8 cellular contexts compared by ENCODE assay signal in genomic region chr10:44310762-44311562, GRCh38.
DNase-seq lines count a peak whose midpoint lies in the region; ATAC-seq and TF ChIP-seq lines count a peak whose summit lies in the region.

No MANE protein-coding gene starts in this region.

- H4K91ac ChIP-seq in H9 (ENCODE audit: insufficient read length, low read depth, low read length) = no peak overlapping the region

- H4K5ac ChIP-seq in H9 (ENCODE audit: insufficient read length, low read depth, low read length) = no peak overlapping the region

- H3K79me1 ChIP-seq in H9 (ENCODE audit: insufficient read depth, low read depth, low read length, poor library complexity, severe bottlenecking) = no peaks in the 10 kb centered on the region

- H3K36me3 ChIP-seq in GM06990 (ENCODE audit: control insufficient read depth, insufficient read depth, low read length) (no peaks in the 10 kb centered on the region), MG63 (no peaks in the 10 kb centered on the region), mucosa of descending colon (ENCODE audit: low read depth) (no peaks in the 10 kb centered on the region)

- H4K8ac ChIP-seq in H9 (replicated peaks; ENCODE audit: insufficient read length, low read depth, low read length) = no peak overlapping the region

- H2BK15ac ChIP-seq in H9 (ENCODE audit: low read depth, low read length) = no peak overlapping the region

- peak; percentile 43 for TF ChIP-seq CTCF in GM06990 (IDR thresholded peaks at IDR 0.05; ENCODE audit: insufficient read depth, low read length, poor library complexity, severe bottlenecking)
- peak; percentile 98 for TF ChIP-seq CTCF in H9 (conservative IDR thresholded peaks at IDR 0.05)
- TF ChIP-seq CTCF in endothelial cell (IDR thresholded peaks at IDR 0.05; ENCODE audit: unreplicated experiment) = peak; percentile 84
- peak; percentile 91 for TF ChIP-seq CTCF in mucosa of descending colon (IDR thresholded peaks at IDR 0.05)

- no peak overlapping the region for H2BK20ac ChIP-seq in H9 (ENCODE audit: low read depth, low read length, poor library complexity, severe bottlenecking)

- H3K9me3 Mint-ChIP-seq in H9 (no peaks in the 10 kb centered on the region), endothelial cell (ENCODE audit: unreplicated experiment) (no peaks in the 10 kb centered on the region)

- H3K27ac Mint-ChIP-seq in H9 = no peak overlapping the region
- no peak overlapping the region for H3K27ac Mint-ChIP-seq in endothelial cell (ENCODE audit: unreplicated experiment)

- H3K36me3 Mint-ChIP-seq in H9 (ENCODE audit: insufficient read depth in 1 of 3, low read depth in 3 of 3) (no peaks in the 10 kb centered on the region; a peak in 1 of 7 replicates), endothelial cell (ENCODE audit: low read depth, unreplicated experiment) (no peaks in the 10 kb centered on the region)

- WGBS in H9 (ENCODE audit: extremely low coverage, insufficient read length, low lambda C conversion rate) = no CpG with 5 or more reads among the region's 58 CpGs

- DNase-seq in GM06990 (ENCODE audit: extremely low read depth, insufficient read length) = peak; percentile 89
- peak; percentile 93 for DNase-seq in H9
- peak; percentile 85 for DNase-seq in MG63
- DNase-seq in activated CD8-positive, alpha-beta memory T cell treated with anti-CD3 and anti-CD28 coated beads for 48 hours (ENCODE audit: low read depth in 2 of 3, low spot score in 2 of 3) = peak; percentile 35 to 52 (median 43)
- peak; percentile 97 for DNase-seq in endothelial cell (ENCODE audit: low spot score)
- DNase-seq in mucosa of descending colon = peak; percentile 83 to 88 (median 84)
- DNase-seq in stimulated activated CD8-positive, alpha-beta memory T cell treated with anti-CD3 and anti-CD28 coated beads, Interleukin-4, amount 100 ng/mL, for 1 hour (ENCODE audit: low read depth in 2 of 2, low spot score in 1 of 2) = peak; percentile 27 to 40
- no peak for DNase-seq in COR-L47 (lab: John Stamatoyannopoulos, UW)

- H3K9me3 ChIP-seq in H9 (ENCODE audit: control insufficient read depth, low read depth, low read length) (no peaks in the 10 kb centered on the region), MG63 (no peaks in the 10 kb centered on the region), mucosa of descending colon (no peaks in the 10 kb centered on the region)

- H3K27ac ChIP-seq in H9 (ENCODE audit: insufficient read length, low read depth, low read length) = no peak overlapping the region

- H3K4me3 Mint-ChIP-seq in H9 = peak overlapping the region; percentile 31 to 52; a peak in 3 of 5 replicates
- H3K4me3 Mint-ChIP-seq in endothelial cell (ENCODE audit: unreplicated experiment) = no peak overlapping the region

- ATAC-seq in mucosa of descending colon = peak; percentile 98

- no peaks in the 10 kb centered on the region for H3K27me3 ChIP-seq in GM06990 (replicated peaks; ENCODE audit: control insufficient read depth, insufficient read depth, low read length)
- H3K27me3 ChIP-seq in H9 (ENCODE audit: insufficient read depth, low read length) = peaks cover 6% of the 10 kb centered on the region; the same call in 1 of the 2 replicates
- no peaks in the 10 kb centered on the region for H3K27me3 ChIP-seq in MG63

- H2BK12ac ChIP-seq in H9 (ENCODE audit: insufficient read length, low read depth, low read length) = no peak overlapping the region

- H3K18ac ChIP-seq in H9 (ENCODE audit: insufficient read length, low read depth, low read length) = no peak overlapping the region

- H2AFZ ChIP-seq in H9 (ENCODE audit: low read length) = no peak overlapping the region

- intact Hi-C loops in mucosa of descending colon (cut with DNase I, micrococcal nuclease) = loop anchor here (10.0 kb wide), 3 partner anchors 406 to 626 kb away; no protein-coding TSS in a partner anchor

- no peaks in the 10 kb centered on the region for H3K79me2 ChIP-seq in H9 (ENCODE audit: insufficient read depth, low read length)

- H2BK5ac ChIP-seq in H9 (ENCODE audit: insufficient read length, low read length) = no peak overlapping the region

- peak overlapping the region; percentile 22; the same call in 1 of the 2 replicates for H3K4me3 ChIP-seq in GM06990 (replicated peaks; ENCODE audit: low read depth, low read length)
- no peak overlapping the region for H3K4me3 ChIP-seq in MG63
- no peak overlapping the region for H3K4me3 ChIP-seq in mucosa of descending colon

- H3K9ac ChIP-seq in H9 (ENCODE audit: extremely low read depth, insufficient read length, low read length) = no peak overlapping the region

- peaks cover 4% of the 10 kb centered on the region for H4K20me1 ChIP-seq in H9 (ENCODE audit: control insufficient read depth, insufficient read depth, insufficient read length)

- H3K4ac ChIP-seq in H9 (ENCODE audit: low read depth, low read length) = no peak overlapping the region

- no peak overlapping the region for H3T11ph ChIP-seq in H9 (ENCODE audit: low read length)

- no peak overlapping the region for H2AK5ac ChIP-seq in H9 (ENCODE audit: insufficient read length, low read length)

- peaks cover 9 to 17% of the 10 kb centered on the region in 2 experiments for H3K4me1 Mint-ChIP-seq in H9
- H3K4me1 Mint-ChIP-seq in endothelial cell (ENCODE audit: unreplicated experiment) = no peaks in the 10 kb centered on the region

- no peak overlapping the region for H3K56ac ChIP-seq in H9 (ENCODE audit: insufficient read length, low read depth, low read length)

- H3K14ac ChIP-seq in H9 (ENCODE audit: insufficient read depth, low read length) = peak overlapping the region; percentile 17

- H3K23me2 ChIP-seq in H9 (ENCODE audit: insufficient read length, low read depth, low read length, poor library complexity, severe bottlenecking) = no peaks in the 10 kb centered on the region

- no peak overlapping the region for H3K23ac ChIP-seq in H9 (ENCODE audit: insufficient read length, low read depth, low read length)

- H3K4me1 ChIP-seq in H9 (ENCODE audit: insufficient read depth, low read length) = no peaks in the 10 kb centered on the region
- no peaks in the 10 kb centered on the region for H3K4me1 ChIP-seq in mucosa of descending colon (ENCODE audit: low read depth)

- no peak overlapping the region for H2BK120ac ChIP-seq in H9 (ENCODE audit: low read depth, low read length, poor library complexity, severe bottlenecking)

- H3K27me3 Mint-ChIP-seq in H9 (ENCODE audit: low read depth) (peaks cover 39% of the 10 kb centered on the region), endothelial cell (ENCODE audit: unreplicated experiment) (peaks cover 4% of the 10 kb centered on the region)

- H3K4me2 ChIP-seq in H9 (ENCODE audit: insufficient read depth, insufficient read length, low read length) = peak overlapping the region; percentile 41

Comparison
In these comparisons a context has a peak if more than half of its experiments do, and no peak if none do; other contexts are left out.
1. CTCF ChIP-seq: peak in every context shown above with its lines; median percentile 98 in H9; 91 in mucosa of descending colon; 84 in endothelial cell; 43 in GM06990.